Comparison of ENCODE assay signal across 27 cellular contexts in the genomic region with DNA sequence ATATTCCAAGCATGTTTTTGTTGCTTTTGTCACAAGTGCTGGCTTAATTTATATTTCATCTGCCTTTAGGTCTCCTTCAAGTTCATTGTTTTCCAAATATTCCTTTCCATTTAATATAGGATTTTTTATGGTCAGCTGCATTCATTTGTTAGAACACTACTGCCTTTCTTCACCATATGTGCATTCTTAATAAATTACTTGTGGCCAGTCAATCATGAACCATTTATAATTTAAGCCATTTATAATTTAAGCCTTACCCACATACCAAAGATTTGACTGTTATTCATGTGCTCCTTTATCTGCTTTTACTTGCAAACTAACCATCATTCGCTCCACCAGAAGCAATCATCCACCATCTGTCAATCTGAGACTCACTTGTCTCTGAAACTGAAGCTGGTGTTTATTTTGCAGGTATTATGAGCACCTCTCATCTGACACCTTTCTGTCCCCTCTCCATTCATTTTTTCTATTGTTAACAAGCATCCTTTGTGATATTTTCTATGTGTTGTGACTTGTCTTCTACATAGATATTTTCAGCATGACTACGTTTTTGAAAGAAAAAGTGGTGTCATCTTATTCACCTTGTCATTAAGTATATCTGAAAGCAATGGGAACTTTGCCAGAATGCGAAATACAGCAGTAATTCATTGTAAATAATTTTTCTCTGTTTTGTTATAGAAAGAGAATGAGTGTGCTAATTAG.
DNase-seq lines count a peak whose midpoint lies in the region; ATAC-seq lines count a peak whose summit lies in the region.
"Had no signal": no experiment of that assay in that cellular context is flagged by ENCODE, and none has a peak within 500 bp of the region (broad histone marks: within the 10 kb centered on the region; RNA-seq: fewer than 3 reads in every experiment).

No MANE protein-coding gene starts in this region.

- peak; percentile 9 for DNase-seq in NCI-H510A treated with DMSO at 0.1 percent for 48 hours (lab: John Stamatoyannopoulos, UW)
- no peak for DNase-seq in NCI-H510A (lab: John Stamatoyannopoulos, UW)
- peak; percentile 36 for DNase-seq in NCI-H146 (lab: John Stamatoyannopoulos, UW)
- DNase-seq in NCI-H446 treated with DMSO at 0.1 percent for 48 hours (lab: John Stamatoyannopoulos, UW) = peak; percentile 46
- DNase-seq in foreskin melanocyte = peak; percentile 64
- DNase-seq in NCI-H2196 (lab: John Stamatoyannopoulos, UW; ENCODE audit: unreplicated experiment) = no peak
- DNase-seq in H4 (ENCODE audit: low spot score) = no peak
- DNase-seq: activated B cell treated with CpG ODN at 0.5 μM for 24 hours; activated CD4-positive, alpha-beta T cell treated with anti-CD3 and anti-CD28 coated beads, Interleukin-2, amount 10 ng/mL, durations not matched to agents 7 days and 5 days; AML-193; CD4-positive, CD25-positive, alpha-beta regulatory T cell; hippocampal formation; MV-4-11; naive thymus-derived CD8-positive, alpha-beta T cell; NCI-H2081 treated with DMSO at 0.1 percent for 48 hours; occipital lobe; OCI-M1; stimulated activated CD4-positive, alpha-beta T cell treated with anti-CD3 and anti-CD28 coated beads, Interleukin-12 subunit alpha, Interleukin-12 subunit beta, amount 100 ng/mL, for 4 hours; stimulated activated CD4-positive, alpha-beta T cell treated with anti-CD3 and anti-CD28 coated beads, Interleukin-2, amount 100 ng/mL, for 48 hours; stimulated activated naive CD8-positive, alpha-beta T cell treated with anti-CD3 and anti-CD28 coated beads, Interleukin-15, amount 100 ng/mL, for 72 hours; T-helper 1 cell; uterus had no signal

- ATAC-seq in GM21447 (IDR thresholded peaks at IDR 0.05; ENCODE audit: unreplicated experiment) = no peak
- ATAC-seq: A549; gastroesophageal sphincter; HCT116; naive thymus-derived CD8-positive, alpha-beta T cell; sciatic nerve; stimulated activated naive CD8-positive, alpha-beta T cell treated with anti-CD3 and anti-CD28 coated beads, Interleukin-15, amount 100 ng/mL, for 72 hours had no signal

Comparison
In these comparisons a context has a peak if more than half of its experiments do, and no peak if none do; other contexts are left out.
1. DNase-seq: peak in NCI-H510A treated with DMSO at 0.1 percent for 48 hours (single experiment), NCI-H146 (single experiment), NCI-H446 treated with DMSO at 0.1 percent for 48 hours (single experiment) and foreskin melanocyte (single experiment); none in NCI-H510A (single experiment), NCI-H2196 (single experiment) and H4 (single experiment).